1 cellular context compared by ENCODE assay signal in the genomic region with DNA sequence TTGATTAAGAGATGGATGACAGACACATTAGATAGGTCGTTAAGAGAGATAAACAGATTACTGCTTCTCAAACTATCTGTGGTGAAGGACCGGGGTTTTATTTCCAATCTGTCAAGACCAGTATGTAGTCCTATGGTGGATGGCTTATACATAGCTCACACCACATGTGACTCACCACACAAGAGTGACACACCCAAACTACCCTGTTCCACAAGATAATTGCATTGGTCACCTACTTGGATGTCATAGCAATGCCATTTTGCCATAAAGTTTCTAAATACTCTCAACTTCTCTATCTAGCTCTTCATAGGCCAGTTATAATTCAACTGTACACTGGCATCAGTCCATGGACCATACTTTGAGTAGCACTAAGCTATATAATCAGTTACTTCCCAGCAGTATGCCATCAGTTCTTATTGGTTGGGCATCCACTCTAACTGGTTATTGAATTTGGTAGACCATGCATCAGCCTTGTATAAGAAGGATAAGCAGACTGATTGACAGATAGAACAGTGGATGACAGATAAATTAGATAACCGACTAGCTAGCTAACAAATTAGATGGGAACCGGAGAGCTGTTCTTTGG.
TF ChIP-seq lines count a peak whose summit lies in the region.

No MANE protein-coding gene starts in this region.

TF ChIP-seq in SK-N-SH treated with all-trans-retinoic acid at 6 μM for 48 hours, 23 proteins besides CTCF, POLR2A, EP300 and RAD21 (continued from another document):
- TF ChIP-seq CSRNP3 (CRISPR knock-in tag; IDR thresholded peaks at IDR 0.05) (no peak), SNAI2 (CRISPR knock-in tag; IDR thresholded peaks at IDR 0.05) (no peak), RARB (CRISPR knock-in tag; IDR thresholded peaks at IDR 0.05) (no peak), ISL1 (CRISPR knock-in tag; IDR thresholded peaks at IDR 0.05) (no peak), BACH2 (CRISPR knock-in tag; IDR thresholded peaks at IDR 0.05; ENCODE audit: borderline replicate concordance) (no peak), ZNF8 (CRISPR knock-in tag; IDR thresholded peaks at IDR 0.05) (no peak), TOX (CRISPR knock-in tag; IDR thresholded peaks at IDR 0.05; ENCODE audit: borderline replicate concordance) (no peak), ZNF565 (CRISPR knock-in tag; conservative IDR thresholded peaks at IDR 0.05; ENCODE audit: low read depth) (no peak), CREB5 (CRISPR knock-in tag; IDR thresholded peaks at IDR 0.05; ENCODE audit: low read depth) (no peak), ZFP30 (CRISPR knock-in tag; IDR thresholded peaks at IDR 0.05) (no peak), OSR1 (CRISPR knock-in tag; IDR thresholded peaks at IDR 0.05) (no peak), ESRRG (CRISPR knock-in tag; IDR thresholded peaks at IDR 0.05) (no peak)
- TF ChIP-seq, protein P1, sequence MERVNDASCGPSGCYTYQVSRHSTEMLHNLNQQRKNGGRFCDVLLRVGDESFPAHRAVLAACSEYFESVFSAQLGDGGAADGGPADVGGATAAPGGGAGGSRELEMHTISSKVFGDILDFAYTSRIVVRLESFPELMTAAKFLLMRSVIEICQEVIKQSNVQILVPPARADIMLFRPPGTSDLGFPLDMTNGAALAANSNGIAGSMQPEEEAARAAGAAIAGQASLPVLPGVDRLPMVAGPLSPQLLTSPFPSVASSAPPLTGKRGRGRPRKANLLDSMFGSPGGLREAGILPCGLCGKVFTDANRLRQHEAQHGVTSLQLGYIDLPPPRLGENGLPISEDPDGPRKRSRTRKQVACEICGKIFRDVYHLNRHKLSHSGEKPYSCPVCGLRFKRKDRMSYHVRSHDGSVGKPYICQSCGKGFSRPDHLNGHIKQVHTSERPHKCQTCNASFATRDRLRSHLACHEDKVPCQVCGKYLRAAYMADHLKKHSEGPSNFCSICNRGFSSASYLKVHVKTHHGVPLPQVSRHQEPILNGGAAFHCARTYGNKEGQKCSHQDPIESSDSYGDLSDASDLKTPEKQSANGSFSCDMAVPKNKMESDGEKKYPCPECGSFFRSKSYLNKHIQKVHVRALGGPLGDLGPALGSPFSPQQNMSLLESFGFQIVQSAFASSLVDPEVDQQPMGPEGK (CRISPR knock-in tag; IDR thresholded peaks at IDR 0.05; ENCODE audit: borderline replicate concordance), result no peak
TF ChIP-seq in SK-N-SH treated with all-trans-retinoic acid at 6 μM for 48 hours: peak in this region for 0.
